Comparison of ENCODE assay signal across 7 cellular contexts in the genomic region with DNA sequence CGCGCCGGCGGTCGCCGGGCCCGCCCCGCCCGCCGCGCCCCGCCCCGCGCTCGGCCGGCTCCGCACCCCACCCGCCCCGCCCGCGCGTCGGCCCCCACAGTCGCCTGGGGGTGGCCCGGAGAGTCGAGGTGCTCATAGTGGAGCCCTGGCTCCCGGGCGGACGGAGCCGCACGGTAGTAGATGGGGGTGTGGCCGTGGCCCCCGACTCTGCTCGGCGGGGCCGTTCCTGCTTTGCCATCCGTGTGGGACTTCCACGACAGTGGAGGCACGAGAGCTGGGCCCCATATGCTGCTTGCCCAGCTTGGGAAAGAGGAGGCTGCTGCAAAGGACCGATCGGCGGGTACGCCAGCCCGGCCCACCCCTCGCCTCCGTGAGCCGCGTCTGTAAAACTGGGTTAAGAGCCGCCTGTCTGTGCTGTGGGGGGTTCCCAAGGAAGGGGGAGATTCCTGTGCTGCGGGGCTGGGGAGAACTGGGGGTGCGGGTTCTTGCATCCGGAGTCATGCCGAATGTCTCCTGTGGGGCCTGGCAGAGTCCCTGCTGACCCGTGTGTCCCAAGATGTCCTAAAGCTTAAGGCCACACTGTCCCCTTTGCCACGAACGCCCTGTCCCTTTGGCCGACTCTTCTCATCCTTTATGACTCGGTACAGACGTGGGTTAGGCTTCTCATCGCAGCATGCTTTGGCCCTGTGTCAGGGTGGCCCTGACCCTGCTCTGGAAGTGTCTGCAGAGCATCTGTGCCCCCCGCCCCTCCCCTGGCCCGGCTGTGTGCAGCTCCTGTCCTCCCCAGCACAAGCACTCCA. TPM values are rescaled to one million over a fixed set of nuclear protein-coding genes. Genes with fewer than 3 reads are reported as not detected.
A peak's percentile ranks its signal among the peaks of the same experiment; 100 is the strongest.
DNase-seq lines count a peak whose midpoint lies in the region; ATAC-seq and TF ChIP-seq lines count a peak whose summit lies in the region.

A gene (plus strand): TSS at position 70 of the 800 bp plus-strand sequence. CDS start 12,639 bp downstream, outside the sequence.

- ATAC-seq in HG03045 (IDR thresholded peaks at IDR 0.05; ENCODE audit: unreplicated experiment) = no peak

- TF ChIP-seq CTCF in WERI-Rb-1 (IDR thresholded peaks at IDR 0.05; ENCODE audit: low read depth, low read length) (no peak), epithelial cell of proximal tubule (conservative IDR thresholded peaks at IDR 0.05; ENCODE audit: low read depth, low read length) (no peak)

- H3K36me3 ChIP-seq in HAP-1 (replicated peaks) (no peaks in the 10 kb centered on the region), WERI-Rb-1 (no peaks in the 10 kb centered on the region)

- H3K4me1 ChIP-seq in HAP-1 = peaks cover 17% of the 10 kb centered on the region

- H3K4me3 ChIP-seq in HAP-1 = peak within 1 kb of the TSS; percentile 63
- peak within 1 kb of the TSS; percentile 64 for H3K4me3 ChIP-seq in WERI-Rb-1 (ENCODE audit: low read depth, low read length)
- peak within 1 kb of the TSS; percentile 67 for H3K4me3 ChIP-seq in epithelial cell of proximal tubule (ENCODE audit: low read depth, low read length)

- peak within 1 kb of the TSS; percentile 45 for H3K27ac ChIP-seq in WERI-Rb-1

- peak in 1 of 2 experiments; percentile 1 for DNase-seq in HAP-1 (ENCODE audit: low spot score in 2 of 2)
- no peak for DNase-seq in WERI-Rb-1
- DNase-seq in epithelial cell of proximal tubule (ENCODE audit: low read depth) = no peak
- no peak for DNase-seq in occipital lobe (lab: John Stamatoyannopoulos, UW)
- DNase-seq in COR-L47 (lab: John Stamatoyannopoulos, UW) = no peak
- DNase-seq in NCI-H1436 treated with DMSO at 0.1 percent for 48 hours (lab: John Stamatoyannopoulos, UW) = no peak

- in situ Hi-C loops in HAP-1 (cut with MboI; ENCODE audit: low sequenced_read_pairs) = no loop called here

- H3K27me3 ChIP-seq in HAP-1 (ENCODE audit: low read depth) (no peaks in the 10 kb centered on the region), WERI-Rb-1 (ENCODE audit: insufficient read depth, low read depth, severe bottlenecking) (no peaks in the 10 kb centered on the region)

- no peaks in the 10 kb centered on the region; the same call in 1 of the 2 replicates for H3K9me3 ChIP-seq in HAP-1
- H3K9me3 ChIP-seq in WERI-Rb-1 (ENCODE audit: severe bottlenecking) = no peaks in the 10 kb centered on the region

RNA-seq across cellular contexts. Expression of the gene that starts here (rescaled TPM):
- total RNA-seq in epithelial cell of proximal tubule = 0.06 and 0.36 TPM in 2 replicates
- 14.3 TPM for total RNA-seq in occipital lobe

Comparison
In these comparisons a context has a peak if more than half of its experiments do, and no peak if none do; other contexts are left out.
1. RNA of the gene that starts here (total RNA-seq): 14.3 TPM in occipital lobe (single experiment); 0.06 to 0.36 TPM in epithelial cell of proximal tubule; every median in the first group is over 10 times any median in the second.
2. Peak in every context shown above with its lines, with median percentiles within 50 percentile points of each other: H3K4me3 ChIP-seq.